ENCODE assay signal across 8 cellular contexts in the genomic region with DNA sequence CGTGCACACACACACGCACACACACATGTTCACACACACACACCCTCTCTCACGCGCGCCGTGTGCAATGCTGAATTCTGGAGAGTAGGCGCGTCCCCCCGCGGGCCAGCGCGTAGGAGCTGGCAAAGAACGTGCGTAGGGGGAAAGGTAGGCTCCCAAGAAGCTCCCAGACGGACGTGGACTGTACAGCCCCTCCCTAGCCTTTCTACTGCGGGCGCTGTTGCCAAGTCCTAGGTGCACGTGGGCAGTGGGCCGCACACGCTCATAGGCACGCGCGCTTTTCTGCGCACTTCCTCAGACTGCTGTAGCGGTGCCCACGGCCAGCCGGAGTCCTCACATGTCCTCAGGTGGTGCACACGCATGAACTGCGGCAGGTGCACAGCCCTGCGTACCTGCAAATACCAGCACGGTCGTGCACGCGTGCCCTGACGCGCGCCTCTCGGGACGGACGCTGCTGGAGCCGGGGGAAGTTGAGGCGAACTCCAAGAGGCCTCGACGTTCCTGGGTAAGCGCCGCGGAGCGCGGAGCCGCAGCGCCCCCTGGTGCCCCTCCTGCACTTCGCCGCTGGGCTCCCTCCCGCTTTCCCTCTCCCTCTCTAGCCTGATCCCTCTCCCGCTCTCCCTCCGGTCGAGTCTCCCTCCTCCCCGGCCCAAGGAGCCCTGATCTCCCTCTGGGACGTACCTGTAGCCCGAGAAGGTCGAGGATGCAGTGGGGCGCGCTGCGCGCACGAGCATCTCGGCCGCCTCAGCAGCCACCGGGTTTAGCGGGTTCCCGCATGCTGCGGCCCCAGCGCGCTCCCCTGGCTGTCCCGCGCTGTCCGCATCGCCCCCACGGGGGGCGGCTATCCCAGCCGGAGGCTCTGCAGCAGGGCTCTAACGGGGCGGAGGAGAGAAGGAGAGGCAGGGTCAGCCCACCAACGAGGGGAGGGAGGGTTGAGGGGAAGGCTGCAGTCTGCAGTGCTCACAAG. TPM values are rescaled to one million over a fixed set of nuclear protein-coding genes. Genes with fewer than 3 reads are reported as not detected.
DNase-seq lines count a peak whose midpoint lies in the region; ATAC-seq, FAIRE-seq and TF ChIP-seq lines count a peak whose summit lies in the region.

No MANE protein-coding gene starts in this region.

- POLR2A ChIA-PET in activated CD4-positive, alpha-beta memory T cell treated with anti-CD3 and anti-CD28 coated beads, Interleukin-2, amount 10 ng/mL, durations not matched to agents 7 days and 5 days (lab: Charles Lee), result no interaction called here

- ATAC-seq in HG03571 (IDR thresholded peaks at IDR 0.05; ENCODE audit: unreplicated experiment), result no peak

- no peak for TF ChIP-seq EP300 in esophagus muscularis mucosa (IDR thresholded peaks at IDR 0.05)

- no peak overlapping the region for H3K27ac Mint-ChIP-seq in activated CD4-positive, alpha-beta memory T cell treated with anti-CD3 and anti-CD28 coated beads, Interleukin-2, amount 10 ng/mL, durations not matched to agents 7 days and 5 days

- H3K36me3 ChIP-seq in HUES48 (ENCODE audit: control insufficient read depth, insufficient read depth, low read length), result no peaks in the 10 kb centered on the region
- H3K36me3 ChIP-seq in esophagus muscularis mucosa, result no peaks in the 10 kb centered on the region
- no peaks in the 10 kb centered on the region for H3K36me3 ChIP-seq in stomach smooth muscle (ENCODE audit: control insufficient read depth in 2 of 2, insufficient read depth in 2 of 2, low read length in 2 of 2)

- no peaks in the 10 kb centered on the region for H3K36me3 Mint-ChIP-seq in activated CD4-positive, alpha-beta memory T cell treated with anti-CD3 and anti-CD28 coated beads, Interleukin-2, amount 10 ng/mL, durations not matched to agents 7 days and 5 days (ENCODE audit: low read depth)

- intact Hi-C loops in esophagus muscularis mucosa (cut with DNase I), result loop anchor here (2.0 to 10.0 kb wide), 5 partner anchors 151 to 1017 kb away; no protein-coding TSS in a partner anchor

- no peak for TF ChIP-seq POLR2A in GM12891 (IDR thresholded peaks at IDR 0.05; ENCODE audit: low read depth, low read length)
- TF ChIP-seq POLR2A in esophagus muscularis mucosa (IDR thresholded peaks at IDR 0.05; ENCODE audit: low read depth), result no peak

- peak; percentile 20 for FAIRE-seq in GM12891 (lab: Jason Lieb, UNC)

- peak; percentile 73 to 97 (median 93) for TF ChIP-seq CTCF in esophagus muscularis mucosa (IDR thresholded peaks at IDR 0.05)

- H3K9ac ChIP-seq in HUES48 (ENCODE audit: low read depth, low read length), result 0 out of 2 replicates have a peak overlapping the region, but pooled peaks have one; percentile 13
- H3K9ac ChIP-seq in stomach smooth muscle (ENCODE audit: low read length in 2 of 2), result peak overlapping the region; percentile 13 to 38

- H3K27me3 ChIP-seq in HUES48 (ENCODE audit: control insufficient read depth, insufficient read depth, low read length), result peaks cover 72% of the 10 kb centered on the region
- H3K27me3 ChIP-seq in esophagus muscularis mucosa, result peaks cover 0 to 36% (median 4%) of the 10 kb centered on the region in 4 donors
- H3K27me3 ChIP-seq in stomach smooth muscle (ENCODE audit: control insufficient read depth in 1 of 2, insufficient read depth in 2 of 2, low read length in 2 of 2), result peaks cover 0 to 3% of the 10 kb centered on the region in 2 donors

- in situ Hi-C loops in ACHN (cut with HindIII; ENCODE audit: low pct_ligation_motif_present, low pct_unique_long_range_greater_than_20kb, low sequenced_read_pairs), result no loop called here

- peaks cover 7% of the 10 kb centered on the region for H3K4me1 Mint-ChIP-seq in activated CD4-positive, alpha-beta memory T cell treated with anti-CD3 and anti-CD28 coated beads, Interleukin-2, amount 10 ng/mL, durations not matched to agents 7 days and 5 days

- no peaks in the 10 kb centered on the region for H3K9me3 ChIP-seq in HUES48 (ENCODE audit: control insufficient read depth, insufficient read depth, low read length)
- H3K9me3 ChIP-seq in esophagus muscularis mucosa, result no peaks in the 10 kb centered on the region
- no peaks in the 10 kb centered on the region for H3K9me3 ChIP-seq in stomach smooth muscle (ENCODE audit: control insufficient read depth in 2 of 2, low read length in 2 of 2)

- peaks cover 38% of the 10 kb centered on the region for H3K27me3 Mint-ChIP-seq in activated CD4-positive, alpha-beta memory T cell treated with anti-CD3 and anti-CD28 coated beads, Interleukin-2, amount 10 ng/mL, durations not matched to agents 7 days and 5 days

- DNase-seq in ACHN, result peak; percentile 51
- DNase-seq in GM12891 (ENCODE audit: insufficient read length, low spot score), result peak; percentile 77
- peak; percentile 46 for DNase-seq in activated CD4-positive, alpha-beta memory T cell treated with anti-CD3 and anti-CD28 coated beads, Interleukin-2, amount 10 ng/mL, durations not matched to agents 7 days and 5 days
- no peak for DNase-seq in esophagus muscularis mucosa (ENCODE audit: extremely low spot score)
- peak; percentile 57 for DNase-seq in mucosa of gallbladder (ENCODE audit: low spot score)

- CTCF ChIA-PET in activated CD4-positive, alpha-beta memory T cell treated with anti-CD3 and anti-CD28 coated beads, Interleukin-2, amount 10 ng/mL, durations not matched to agents 7 days and 5 days (lab: Charles Lee), result interaction anchor here (0.6 kb wide), 1 partner anchor 917 kb away, joined by 3 read pairs; no protein-coding TSS in a partner anchor

- H3K27ac ChIP-seq in HUES48 (ENCODE audit: low read depth, low read length) (no peak overlapping the region), esophagus muscularis mucosa (replicated peaks in 1 of 4) (peak overlapping the region; percentile 9 to 60 (median 38)), stomach smooth muscle (ENCODE audit: low read length) (no peak overlapping the region)

- H3K4me3 Mint-ChIP-seq in activated CD4-positive, alpha-beta memory T cell treated with anti-CD3 and anti-CD28 coated beads, Interleukin-2, amount 10 ng/mL, durations not matched to agents 7 days and 5 days, result no peak overlapping the region

- H3K9me3 Mint-ChIP-seq in activated CD4-positive, alpha-beta memory T cell treated with anti-CD3 and anti-CD28 coated beads, Interleukin-2, amount 10 ng/mL, durations not matched to agents 7 days and 5 days, result no peaks in the 10 kb centered on the region

- peaks cover 6% of the 10 kb centered on the region for H3K4me1 ChIP-seq in HUES48 (ENCODE audit: control insufficient read depth, insufficient read depth, low read length)
- H3K4me1 ChIP-seq in esophagus muscularis mucosa, result peaks cover 24 to 45% (median 36%) of the 10 kb centered on the region in 4 donors
- H3K4me1 ChIP-seq in stomach smooth muscle (ENCODE audit: control insufficient read depth, insufficient read depth, low read length), result peaks cover 27% of the 10 kb centered on the region

- 4% methylated on average over 37 of the region's 85 CpGs for WGBS in esophagus muscularis mucosa

- H3K4me3 ChIP-seq in HUES48 (ENCODE audit: low read depth, low read length), result peak overlapping the region; percentile 65
- H3K4me3 ChIP-seq in esophagus muscularis mucosa, result peak overlapping the region; percentile 53 to 62 (median 56)
- H3K4me3 ChIP-seq in stomach smooth muscle (ENCODE audit: low read length in 2 of 2), result peak overlapping the region; percentile 79

TF ChIP-seq in GM12891, 5 proteins besides CTCF, POLR2A, EP300 and RAD21:
- TF ChIP-seq PAX5 (IDR thresholded peaks at IDR 0.05; ENCODE audit: insufficient read depth, low read length, severe bottlenecking), result no peak
- TF ChIP-seq POLR2AphosphoS5 (IDR thresholded peaks at IDR 0.05; ENCODE audit: low read depth, low read length), result no peak
- no peak for TF ChIP-seq TAF1 (IDR thresholded peaks at IDR 0.05; ENCODE audit: low read depth, low read length)
- TF ChIP-seq SPI1 (IDR thresholded peaks at IDR 0.05; ENCODE audit: low read depth, low read length), result no peak
- TF ChIP-seq POU2F2 (IDR thresholded peaks at IDR 0.05; ENCODE audit: low read depth, low read length), result no peak

RNA-seq across cellular contexts. Expression of a gene that starts 0.7 kb away (rescaled TPM):
- 0.28 TPM for polyA plus RNA-seq in GM12891 (2012; ENCODE audit: low read depth, missing spikeins)
- not detected for total RNA-seq in activated CD4-positive, alpha-beta memory T cell treated with anti-CD3 and anti-CD28 coated beads, Interleukin-2, amount 10 ng/mL, durations not matched to agents 7 days and 5 days
- total RNA-seq in esophagus muscularis mucosa, result 1 to 10 TPM in 2 of 4 donors, under 1 TPM in 2; 0.32 to 3.6 (median 2.0) TPM
- total RNA-seq in mucosa of gallbladder, result 62.8 TPM

Comparison
In these comparisons a context has a peak if more than half of its experiments do, and no peak if none do; other contexts are left out.
1. H3K27ac ChIP-seq: peak in esophagus muscularis mucosa (4 of 4); none in HUES48 (single experiment) and stomach smooth muscle (single experiment).
2. RNA of a gene that starts 0.7 kb away (total RNA-seq): 62.8 TPM in mucosa of gallbladder (single experiment); 0.32 to 3.6 TPM in esophagus muscularis mucosa and not detected in activated CD4-positive, alpha-beta memory T cell treated with anti-CD3 and anti-CD28 coated beads, Interleukin-2, amount 10 ng/mL, durations not matched to agents 7 days and 5 days; every median in the first group is over 10 times any median in the second.
3. Peak in every context shown above with its lines, with median percentiles within 50 percentile points of each other: H3K4me3 ChIP-seq.